ENCODE assay signal across 17 cellular contexts in genomic region chr2:168449419-168449818, GRCh38.
"Had no signal": no experiment of that assay in that cellular context is flagged by ENCODE, and none has a peak within 500 bp of the region (broad histone marks: within the 10 kb centered on the region; RNA-seq: fewer than 3 reads in every experiment).

No MANE protein-coding gene starts in this region.

- H3K27ac ChIP-seq: body of pancreas, esophagus muscularis mucosa, heart left ventricle, left lung, pancreas, SK-N-MC had no signal

- H3K27me3 ChIP-seq: body of pancreas, esophagus muscularis mucosa, heart left ventricle, left lung, pancreas had no signal

- H3K4me1 Mint-ChIP-seq: memory B cell had no signal

- H3K27ac Mint-ChIP-seq: memory B cell; T-helper 1 cell treated with Interleukin-12 subunit alpha and Interleukin-12 subunit beta and Interleukin-4 antibody, amounts not matched to agents 30 μg/mL and 1 μg/mL, for 36 hours; WTC11 had no signal

- H3K9me3 ChIP-seq: body of pancreas, pancreas had no signal

- H3K36me3 ChIP-seq: esophagus muscularis mucosa, heart left ventricle, left lung, pancreas had no signal

- H3K4me3 ChIP-seq: body of pancreas, esophagus muscularis mucosa, heart left ventricle, left lung, pancreas, SK-N-MC, smooth muscle cell had no signal

- H3K4me3 Mint-ChIP-seq: activated CD4-positive, alpha-beta T cell treated with anti-CD3 and anti-CD28 coated beads, Interleukin-2, amount 10 ng/mL, durations not matched to agents 7 days and 5 days; memory B cell; T-helper 1 cell treated with Interleukin-12 subunit alpha and Interleukin-12 subunit beta and Interleukin-4 antibody, amounts not matched to agents 30 μg/mL and 1 μg/mL, for 36 hours; WTC11 had no signal

- ATAC-seq: body of pancreas, heart left ventricle, left lung, pancreas, WTC11 had no signal

- H3K36me3 Mint-ChIP-seq: memory B cell, WTC11 had no signal

- H3K27me3 Mint-ChIP-seq: memory B cell had no signal

- DNase-seq: activated CD4-positive, alpha-beta T cell treated with anti-CD3 and anti-CD28 coated beads, Interleukin-2, amount 10 ng/mL, durations not matched to agents 7 days and 5 days; body of pancreas; cerebellar nuclear complex; foreskin melanocyte; heart left ventricle; islet precursor cell; left lung; pancreas; retina; trophoblast cell had no signal

- H3K4me1 ChIP-seq: body of pancreas, esophagus muscularis mucosa, left lung, pancreas had no signal

- H3K4me2 ChIP-seq: smooth muscle cell had no signal

- FAIRE-seq: endometrium, pancreas had no signal
